Comparison of ENCODE assay signal across 8 cellular contexts in the genomic region with DNA sequence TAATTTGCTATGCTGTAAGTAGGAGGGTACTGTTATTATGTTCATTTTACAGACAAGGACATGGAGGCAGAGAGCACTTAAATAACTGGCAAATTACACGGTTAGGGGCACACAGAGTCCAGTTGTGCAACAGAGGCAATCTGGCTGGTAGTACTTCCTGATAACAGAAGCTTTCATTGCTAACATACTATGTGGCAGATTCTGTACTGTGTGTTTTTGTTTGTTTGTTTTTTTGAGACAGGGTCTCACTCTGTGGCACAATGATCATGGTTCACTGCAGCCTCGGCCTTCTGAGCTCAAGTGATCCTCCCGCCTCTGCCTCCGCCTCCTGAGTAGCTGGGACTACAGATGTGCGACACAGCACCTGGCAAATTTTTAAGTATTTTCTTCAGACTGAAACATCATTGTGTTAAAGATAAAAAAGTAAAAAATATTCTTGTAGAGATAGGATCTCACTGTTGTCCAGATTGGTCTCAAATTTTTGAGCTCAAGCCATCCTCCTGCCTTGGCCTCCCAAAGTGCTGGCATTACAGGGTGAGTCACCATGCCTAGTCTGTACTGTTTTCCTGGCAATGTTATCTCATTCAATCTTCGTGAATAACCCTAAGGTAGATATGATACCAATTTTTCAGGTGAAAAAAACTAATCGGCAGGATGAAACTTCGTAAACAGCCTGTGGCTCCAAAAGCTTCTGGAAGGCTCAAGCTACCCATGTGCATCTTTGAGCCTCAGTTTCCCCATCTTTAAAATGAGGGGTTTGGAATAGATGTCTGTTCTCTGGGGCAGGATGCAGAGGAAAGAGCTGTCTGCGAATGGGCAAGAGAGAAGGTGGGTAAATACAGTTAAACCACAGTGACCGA. TPM values are rescaled to one million over a fixed set of nuclear protein-coding genes. Genes with fewer than 3 reads are reported as not detected.
DNase-seq lines count a peak whose midpoint lies in the region; TF ChIP-seq lines count a peak whose summit lies in the region.

No MANE protein-coding gene starts in this region.

- peaks cover 47% of the 10 kb centered on the region for H3K4me1 Mint-ChIP-seq in activated naive CD4-positive, alpha-beta T cell treated with anti-CD3 and anti-CD28 coated beads, Interleukin-2, amount 10 ng/mL, durations not matched to agents 7 days and 5 days
- H3K4me1 Mint-ChIP-seq in activated T-helper 1 cell treated with anti-CD3 and anti-CD28 coated beads, Interleukin-12 subunit alpha, Interleukin-12 subunit beta, Interleukin-2, Interleukin-4 antibody, amounts not matched to agents 30 ng/mL and 10 ng/mL and 1 ng/mL, durations not matched to agents 14 hours and 24 hours and 36 hours (ENCODE audit: low read depth): peaks cover 43% of the 10 kb centered on the region

- no peaks in the 10 kb centered on the region for H3K9me3 Mint-ChIP-seq in activated naive CD4-positive, alpha-beta T cell treated with anti-CD3 and anti-CD28 coated beads, Interleukin-2, amount 10 ng/mL, durations not matched to agents 7 days and 5 days
- no peaks in the 10 kb centered on the region for H3K9me3 Mint-ChIP-seq in activated T-helper 1 cell treated with anti-CD3 and anti-CD28 coated beads, Interleukin-12 subunit alpha, Interleukin-12 subunit beta, Interleukin-2, Interleukin-4 antibody, amounts not matched to agents 30 ng/mL and 10 ng/mL and 1 ng/mL, durations not matched to agents 14 hours and 24 hours and 36 hours

- peaks cover 18% of the 10 kb centered on the region for H3K27me3 Mint-ChIP-seq in activated naive CD4-positive, alpha-beta T cell treated with anti-CD3 and anti-CD28 coated beads, Interleukin-2, amount 10 ng/mL, durations not matched to agents 7 days and 5 days
- H3K27me3 Mint-ChIP-seq in activated T-helper 1 cell treated with anti-CD3 and anti-CD28 coated beads, Interleukin-12 subunit alpha, Interleukin-12 subunit beta, Interleukin-2, Interleukin-4 antibody, amounts not matched to agents 30 ng/mL and 10 ng/mL and 1 ng/mL, durations not matched to agents 14 hours and 24 hours and 36 hours (ENCODE audit: insufficient read depth): peaks cover 3% of the 10 kb centered on the region

- no peak overlapping the region for H3K27ac ChIP-seq in iPS-20b (ENCODE audit: low read length)
- peak overlapping the region; percentile 70 to 91 (median 76) for H3K27ac ChIP-seq in thyroid gland

- no peak for DNase-seq in activated naive CD4-positive, alpha-beta T cell treated with anti-CD3 and anti-CD28 coated beads, Interleukin-2, amount 10 ng/mL, durations not matched to agents 7 days and 5 days
- DNase-seq in activated naive CD4-positive, alpha-beta T cell treated with Interleukin-2 at 50 U/mL for 16 hours: no peak
- DNase-seq in activated T-helper 1 cell treated with anti-CD3 and anti-CD28 coated beads, Interleukin-12 subunit alpha, Interleukin-12 subunit beta, Interleukin-2, Interleukin-4 antibody, amounts not matched to agents 30 ng/mL and 10 ng/mL and 1 ng/mL, durations not matched to agents 14 hours and 24 hours and 36 hours (ENCODE audit: low spot score): no peak
- DNase-seq in thyroid gland (no peak), dedifferentiated amniotic fluid mesenchymal stem cell (ENCODE audit: extremely low spot score) (no peak), RPMI8226 (no peak), nucleus accumbens (lab: John Stamatoyannopoulos, UW) (no peak)

- H3K4me1 ChIP-seq in iPS-20b (ENCODE audit: insufficient read depth, low read length) (no peaks in the 10 kb centered on the region), thyroid gland (peaks cover 0 to 4% of the 10 kb centered on the region in 2 donors)

- peak overlapping the region; percentile 93 for H3K27ac Mint-ChIP-seq in activated naive CD4-positive, alpha-beta T cell treated with anti-CD3 and anti-CD28 coated beads, Interleukin-2, amount 10 ng/mL, durations not matched to agents 7 days and 5 days
- peak overlapping the region; percentile 77 for H3K27ac Mint-ChIP-seq in activated T-helper 1 cell treated with anti-CD3 and anti-CD28 coated beads, Interleukin-12 subunit alpha, Interleukin-12 subunit beta, Interleukin-2, Interleukin-4 antibody, amounts not matched to agents 30 ng/mL and 10 ng/mL and 1 ng/mL, durations not matched to agents 14 hours and 24 hours and 36 hours

- H3K4me3 ChIP-seq in iPS-20b (ENCODE audit: low read length): peak overlapping the region; percentile 77
- H3K4me3 ChIP-seq in thyroid gland (replicated peaks in 1 of 3): peak overlapping the region; percentile 45 to 92 (median 76)

- intact Hi-C loops in activated T-helper 1 cell treated with anti-CD3 and anti-CD28 coated beads, Interleukin-12 subunit alpha, Interleukin-12 subunit beta, Interleukin-2, Interleukin-4 antibody, amounts not matched to agents 30 ng/mL and 10 ng/mL and 1 ng/mL, durations not matched to agents 14 hours and 24 hours and 36 hours (cut with micrococcal nuclease): loop anchor here (1.0 to 5.0 kb wide), 5 partner anchors 76 to 737 kb away; partner anchors contain the start of genes C11orf58, NCR3LG1, RPS13 and SERGEF
- intact Hi-C loops in thyroid gland (cut with DNase I): no loop called here

- H3K9me3 ChIP-seq in iPS-20b (ENCODE audit: insufficient read depth, low read depth, low read length) (no peaks in the 10 kb centered on the region), thyroid gland (no peaks in the 10 kb centered on the region)

- H3K36me3 Mint-ChIP-seq in activated naive CD4-positive, alpha-beta T cell treated with anti-CD3 and anti-CD28 coated beads, Interleukin-2, amount 10 ng/mL, durations not matched to agents 7 days and 5 days: peaks cover 8% of the 10 kb centered on the region
- peaks cover 4% of the 10 kb centered on the region for H3K36me3 Mint-ChIP-seq in activated T-helper 1 cell treated with anti-CD3 and anti-CD28 coated beads, Interleukin-12 subunit alpha, Interleukin-12 subunit beta, Interleukin-2, Interleukin-4 antibody, amounts not matched to agents 30 ng/mL and 10 ng/mL and 1 ng/mL, durations not matched to agents 14 hours and 24 hours and 36 hours (ENCODE audit: low read depth)

- TF ChIP-seq POLR2A in thyroid gland (IDR thresholded peaks at IDR 0.05): no peak

- no peak for TF ChIP-seq CTCF in thyroid gland (IDR thresholded peaks at IDR 0.05)

- CTCF ChIA-PET in activated naive CD4-positive, alpha-beta T cell treated with anti-CD3 and anti-CD28 coated beads, Interleukin-2, amount 10 ng/mL, durations not matched to agents 7 days and 5 days (lab: Charles Lee): interaction anchor here (0.6 to 1.1 kb wide), 2 partner anchors 46 to 320 kb away, joined by 3 to 4 read pairs; no protein-coding TSS in a partner anchor

- H3K4me3 Mint-ChIP-seq in activated naive CD4-positive, alpha-beta T cell treated with anti-CD3 and anti-CD28 coated beads, Interleukin-2, amount 10 ng/mL, durations not matched to agents 7 days and 5 days: peak overlapping the region; percentile 82
- H3K4me3 Mint-ChIP-seq in activated T-helper 1 cell treated with anti-CD3 and anti-CD28 coated beads, Interleukin-12 subunit alpha, Interleukin-12 subunit beta, Interleukin-2, Interleukin-4 antibody, amounts not matched to agents 30 ng/mL and 10 ng/mL and 1 ng/mL, durations not matched to agents 14 hours and 24 hours and 36 hours: peak overlapping the region; percentile 87

- WGBS in thyroid gland, 2 donors: 76% methylated on average over 10 of the region's 10 CpGs

- peak overlapping the region; percentile 78 for H3K9ac ChIP-seq in iPS-20b (ENCODE audit: low read depth, low read length)

- peaks cover 24% of the 10 kb centered on the region for H3K27me3 ChIP-seq in iPS-20b (ENCODE audit: insufficient read depth, low read length)
- no peaks in the 10 kb centered on the region for H3K27me3 ChIP-seq in thyroid gland

- H3K36me3 ChIP-seq in iPS-20b (ENCODE audit: insufficient read depth, low read depth, low read length) (no peaks in the 10 kb centered on the region), thyroid gland (no peaks in the 10 kb centered on the region)

RNA-seq across cellular contexts. Expression of gene NUCB2, which starts 0.9 kb away (rescaled TPM):
- total RNA-seq in activated T-helper 1 cell treated with anti-CD3 and anti-CD28 coated beads, Interleukin-12 subunit alpha, Interleukin-12 subunit beta, Interleukin-2, Interleukin-4 antibody, amounts not matched to agents 30 ng/mL and 10 ng/mL and 1 ng/mL, durations not matched to agents 14 hours and 24 hours and 36 hours: 51.1 and 61.7 TPM in 2 replicates
- total RNA-seq in thyroid gland: 100 to 1,000 TPM in 3 of 4 donors, 10 to 100 TPM in 1; 73.2 to 152 (median 113) TPM
